In the genomic region with DNA sequence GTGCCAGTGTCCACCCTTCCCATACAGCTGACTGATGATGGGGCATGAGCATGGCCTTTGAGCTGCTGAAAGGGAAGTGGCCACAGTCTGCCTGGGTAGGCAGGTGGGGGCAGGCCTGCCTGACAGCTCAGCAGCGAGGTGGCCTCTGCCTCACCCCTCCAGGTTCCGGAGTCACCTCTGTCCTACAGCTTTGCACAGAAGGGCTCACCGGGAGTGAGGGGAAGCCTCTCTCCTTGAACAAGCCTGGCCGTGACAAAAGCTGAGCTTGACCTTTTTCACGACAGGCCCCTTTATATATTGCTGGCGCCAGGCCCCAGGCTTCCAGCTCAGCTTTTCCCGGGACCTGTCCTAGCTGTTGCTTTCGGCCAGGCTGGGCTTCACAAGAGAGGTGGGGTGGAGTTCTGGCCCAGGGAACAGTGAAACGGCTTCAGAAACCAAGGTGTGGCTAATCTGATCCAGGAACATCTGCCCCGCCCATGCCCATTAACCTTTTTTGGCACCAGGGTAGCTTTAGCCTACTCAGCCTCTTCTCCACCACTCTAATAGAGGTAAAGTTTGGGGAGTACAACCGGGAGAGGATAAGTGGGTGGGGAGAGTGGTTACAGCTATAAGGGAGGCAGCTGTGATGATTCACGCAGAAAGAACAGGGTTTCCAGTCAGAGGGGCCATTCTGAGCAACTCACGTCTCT, we compare ENCODE assay signal across 8 cellular contexts. TPM values are rescaled to one million over a fixed set of nuclear protein-coding genes. Genes with fewer than 3 reads are reported as not detected.
DNase-seq lines count a peak whose midpoint lies in the region; ATAC-seq and TF ChIP-seq lines count a peak whose summit lies in the region.
"Had no signal": no experiment of that assay in that cellular context is flagged by ENCODE, and none has a peak within 500 bp of the region (broad histone marks: within the 10 kb centered on the region; RNA-seq: fewer than 3 reads in every experiment).

No MANE protein-coding gene starts in this region.

- H3K4me3 ChIP-seq in HEK293 (ENCODE audit: low read depth, low read length) (no peak overlapping the region), fibroblast of the aortic adventitia (ENCODE audit: low read depth, low read length) (no peak overlapping the region), skin epidermis (no peak overlapping the region)

- no peak for ATAC-seq in HG02970 (IDR thresholded peaks at IDR 0.05; ENCODE audit: low FRiP score, unreplicated experiment)

- CTCF ChIA-PET in HEK293 (lab: Yijun Ruan, JAX) (interaction anchor here (0.6 to 1.2 kb wide), 3 partner anchors 12 to 177 kb away, joined by 3 to 9 read pairs (median 3); no protein-coding TSS in a partner anchor), RWPE1 (lab: Yijun Ruan, JAX) (interaction anchor here (0.9 kb wide), 1 partner anchor 68 kb away, joined by 3 read pairs; no protein-coding TSS in a partner anchor)

- H3K36me3 ChIP-seq in HEK293 (ENCODE audit: control insufficient read depth in 2 of 2, insufficient read depth in 1 of 2, low read length in 2 of 2) = no peaks in the 10 kb centered on the region

- H3K27ac ChIP-seq in HEK293 (ENCODE audit: extremely low read depth, low read depth, low read length) = no peak overlapping the region
- peak overlapping the region; percentile 98 for H3K27ac ChIP-seq in RWPE1
- H3K27ac ChIP-seq in skin epidermis = peak overlapping the region in 20 of 21 experiments; percentile 4 to 91 (median 76)

- no peaks in the 10 kb centered on the region for H3K4me1 ChIP-seq in HEK293 (ENCODE audit: control insufficient read depth, insufficient read depth, low read length)

- H3K9me3 ChIP-seq in HEK293 (ENCODE audit: control insufficient read depth, insufficient read depth, low read depth, low read length) = no peaks in the 10 kb centered on the region

- POLR2A ChIA-PET in HEK293 (lab: Yijun Ruan, JAX) (interaction anchor here (0.6 to 0.9 kb wide), 2 partner anchors 49 to 181 kb away, joined by 3 read pairs; a partner anchor contains a TSS), RWPE1 (lab: Yijun Ruan, JAX; ENCODE audit: low non-redundant PET) (no interaction called here)

- DNase-seq in RWPE1 (ENCODE audit: low spot score) = peak; percentile 89
- peak; percentile 64 for DNase-seq in fibroblast of the aortic adventitia (ENCODE audit: low read depth)
- no peak for DNase-seq in NCI-H2107 treated with DMSO at 0.1 percent for 48 hours (lab: John Stamatoyannopoulos, UW; ENCODE audit: unreplicated experiment)
- DNase-seq in NCI-H1048 (lab: John Stamatoyannopoulos, UW) = no peak
- DNase-seq: NCI-H187 had no signal

- TF ChIP-seq CTCF in HEK293 (tag by site-specific recombination; IDR thresholded peaks at IDR 0.05) = no peak
- TF ChIP-seq CTCF in RWPE1 (conservative IDR thresholded peaks at IDR 0.05; ENCODE audit: low read depth) = no peak
- no peak for TF ChIP-seq CTCF in fibroblast of the aortic adventitia (IDR thresholded peaks at IDR 0.05; ENCODE audit: insufficient read depth, low read length)

TF ChIP-seq in HEK293, 187 proteins besides CTCF, POLR2A, EP300 and RAD21:
- TF ChIP-seq ZNF19 (tag by site-specific recombination; IDR thresholded peaks at IDR 0.05; ENCODE audit: low read depth) (no peak), ZNF558 (tag by site-specific recombination; IDR thresholded peaks at IDR 0.05) (no peak), ZFHX2 (tag by site-specific recombination; conservative IDR thresholded peaks at IDR 0.05) (peak; percentile 60), ZNF10 (tag by site-specific recombination; IDR thresholded peaks at IDR 0.05) (no peak), EGR2 (tag by site-specific recombination; IDR thresholded peaks at IDR 0.05; ENCODE audit: low read depth) (peak; percentile 52; the same call in 1 of the 2 replicates), SP2 (tag by site-specific recombination; IDR thresholded peaks at IDR 0.05) (no peak), KLF1 (tag by site-specific recombination; IDR thresholded peaks at IDR 0.05) (peak; percentile 93), ZNF548 (tag by site-specific recombination; IDR thresholded peaks at IDR 0.05) (no peak), WT1 (tag by site-specific recombination; IDR thresholded peaks at IDR 0.05) (peak; percentile 74)

RNA-seq across cellular contexts. Expression of a gene that starts 42.9 kb away (rescaled TPM):
- 0.63 and 1.4 TPM in 2 replicates for total RNA-seq in fibroblast of the aortic adventitia (ENCODE audit: low replicate concordance)

RNA-seq across cellular contexts. Expression of a gene that starts 49.2 kb away (rescaled TPM):
- 10.5 and 11.9 TPM in 2 replicates for total RNA-seq in fibroblast of the aortic adventitia (ENCODE audit: low replicate concordance)

Comparison
In these comparisons a context has a peak if more than half of its experiments do, and no peak if none do; other contexts are left out.
1. DNase-seq: peak in RWPE1 (single experiment) and fibroblast of the aortic adventitia (single experiment); none in NCI-H2107 treated with DMSO at 0.1 percent for 48 hours (single experiment) and NCI-H1048 (single experiment).